12 cellular contexts compared by ENCODE assay signal in the genomic region with DNA sequence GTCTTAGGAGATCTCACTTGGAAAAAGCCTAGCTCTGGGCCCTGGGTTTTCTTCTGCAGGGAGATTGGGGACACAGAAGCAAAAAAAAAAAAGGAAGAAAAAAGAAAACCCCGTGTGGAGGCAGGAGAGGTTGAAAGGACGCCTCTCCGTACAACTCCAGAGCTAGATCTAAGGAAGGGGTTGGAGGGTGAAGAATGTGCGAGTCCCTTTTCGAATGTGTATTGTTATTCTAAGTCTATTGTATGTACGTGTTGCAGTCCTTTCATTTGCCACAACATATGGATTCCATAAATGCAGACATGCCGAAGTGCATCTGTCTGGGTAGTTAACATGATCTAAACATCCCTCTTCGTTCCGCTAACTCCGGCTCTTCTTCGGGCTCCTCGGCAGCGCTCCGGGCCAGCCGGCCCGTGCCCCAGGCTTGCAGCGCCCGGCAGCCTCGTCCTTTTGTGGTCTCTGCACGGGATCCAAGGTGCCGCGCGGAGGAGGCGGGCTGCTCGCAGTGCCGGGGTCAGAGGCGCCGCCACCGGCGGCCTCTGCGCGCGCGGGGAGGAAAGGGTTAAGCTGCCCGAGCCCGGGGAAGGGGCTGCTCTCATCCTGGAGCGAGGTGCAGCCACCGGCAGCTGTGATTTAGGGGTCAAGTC. TPM values are rescaled to one million over a fixed set of nuclear protein-coding genes. Genes with fewer than 3 reads are reported as not detected.
DNase-seq lines count a peak whose midpoint lies in the region; ATAC-seq and TF ChIP-seq lines count a peak whose summit lies in the region.
"Had no signal": no experiment of that assay in that cellular context is flagged by ENCODE, and none has a peak within 500 bp of the region (broad histone marks: within the 10 kb centered on the region; RNA-seq: fewer than 3 reads in every experiment).

No MANE protein-coding gene starts in this region.

- H3K4me3 Mint-ChIP-seq in activated naive CD4-positive, alpha-beta T cell treated with anti-CD3 and anti-CD28 coated beads for 36 hours, result peak overlapping the region; percentile 15
- peak overlapping the region; percentile 40 for H3K4me3 Mint-ChIP-seq in dendritic cell treated with granulocyte-macrophage colony-stimulating factor and Interleukin-4, amounts not matched to agents 40 ng/mL and 50 ng/mL, for 4 days

- H3K36me3 ChIP-seq in mesodermal cell (ENCODE audit: control insufficient read depth, insufficient read depth, low read length), result no peaks in the 10 kb centered on the region
- no peaks in the 10 kb centered on the region for H3K36me3 ChIP-seq in tibial artery

- CTCF ChIA-PET in activated naive CD4-positive, alpha-beta T cell treated with anti-CD3 and anti-CD28 coated beads for 36 hours (lab: Charles Lee), result no interaction called here

- no peaks in the 10 kb centered on the region for H3K27me3 ChIP-seq in tibial artery

- TF ChIP-seq CTCF in tibial artery (IDR thresholded peaks at IDR 0.05), result no peak

- no peak for ATAC-seq in GM18520 (IDR thresholded peaks at IDR 0.05; ENCODE audit: unreplicated experiment)
- ATAC-seq: A549 had no signal

- H3K36me3 Mint-ChIP-seq in activated naive CD4-positive, alpha-beta T cell treated with anti-CD3 and anti-CD28 coated beads for 36 hours (ENCODE audit: low read depth), result no peaks in the 10 kb centered on the region
- peaks cover 10% of the 10 kb centered on the region for H3K36me3 Mint-ChIP-seq in dendritic cell treated with granulocyte-macrophage colony-stimulating factor and Interleukin-4, amounts not matched to agents 40 ng/mL and 50 ng/mL, for 4 days (ENCODE audit: low read depth)

- H3K9me3 ChIP-seq in mesodermal cell (ENCODE audit: control insufficient read depth, low read length) (no peaks in the 10 kb centered on the region), tibial artery (no peaks in the 10 kb centered on the region)
- H3K9me3 ChIP-seq: A549 had no signal

- no peak overlapping the region for H3K27ac Mint-ChIP-seq in activated naive CD4-positive, alpha-beta T cell treated with anti-CD3 and anti-CD28 coated beads for 36 hours
- H3K27ac Mint-ChIP-seq in dendritic cell treated with granulocyte-macrophage colony-stimulating factor and Interleukin-4, amounts not matched to agents 40 ng/mL and 50 ng/mL, for 4 days, result no peak overlapping the region

- DNase-seq in activated naive CD4-positive, alpha-beta T cell treated with anti-CD3 and anti-CD28 coated beads for 36 hours, result no peak
- no peak for DNase-seq in activated naive CD4-positive, alpha-beta T cell (lab: John Stamatoyannopoulos, UW)
- DNase-seq in tibial artery, result peak in 1 of 2 donors; percentile 70
- DNase-seq in activated CD4-positive, CD25-positive, alpha-beta regulatory T cell treated with anti-CD3 and anti-CD28 coated beads, Interleukin-2, amount 50 U/mL, for 72 hours, result no peak
- no peak for DNase-seq in Ammon's horn (ENCODE audit: low spot score)
- DNase-seq: cortex of kidney, HCEC 1CT, occipital lobe had no signal

- peaks cover 23% of the 10 kb centered on the region for H3K4me1 Mint-ChIP-seq in activated naive CD4-positive, alpha-beta T cell treated with anti-CD3 and anti-CD28 coated beads for 36 hours (ENCODE audit: low read depth)
- H3K4me1 Mint-ChIP-seq in dendritic cell treated with granulocyte-macrophage colony-stimulating factor and Interleukin-4, amounts not matched to agents 40 ng/mL and 50 ng/mL, for 4 days (ENCODE audit: low read depth), result peaks cover 74% of the 10 kb centered on the region

- no peaks in the 10 kb centered on the region for H3K9me3 Mint-ChIP-seq in activated naive CD4-positive, alpha-beta T cell treated with anti-CD3 and anti-CD28 coated beads for 36 hours
- H3K9me3 Mint-ChIP-seq in dendritic cell treated with granulocyte-macrophage colony-stimulating factor and Interleukin-4, amounts not matched to agents 40 ng/mL and 50 ng/mL, for 4 days, result no peaks in the 10 kb centered on the region

- peaks cover 65% of the 10 kb centered on the region for H3K27me3 Mint-ChIP-seq in activated naive CD4-positive, alpha-beta T cell treated with anti-CD3 and anti-CD28 coated beads for 36 hours (ENCODE audit: low read depth)
- H3K27me3 Mint-ChIP-seq in dendritic cell treated with granulocyte-macrophage colony-stimulating factor and Interleukin-4, amounts not matched to agents 40 ng/mL and 50 ng/mL, for 4 days, result peaks cover 60% of the 10 kb centered on the region

- 0 to 1% methylated on average over 23 to 33 of the region's 38 CpGs for WGBS in mesodermal cell (ENCODE audit: insufficient coverage in 2 of 2), 2 experiments

- intact Hi-C loops in activated naive CD4-positive, alpha-beta T cell treated with anti-CD3 and anti-CD28 coated beads for 36 hours (cut with micrococcal nuclease), result loop anchor here (5.0 kb wide), 1 partner anchor 395 kb away; no protein-coding TSS in a partner anchor
- intact Hi-C loops in dendritic cell treated with granulocyte-macrophage colony-stimulating factor and Interleukin-4, amounts not matched to agents 40 ng/mL and 50 ng/mL, for 4 days (cut with micrococcal nuclease), result no loop called here
- intact Hi-C loops in tibial artery (cut with DNase I; ENCODE audit: low total_unique reads), result loop anchor here (10.0 kb wide), 1 partner anchor 278 kb away; no protein-coding TSS in a partner anchor

- H3K27ac ChIP-seq in mesodermal cell (ENCODE audit: low read depth, low read length, severe bottlenecking) (no peak overlapping the region), tibial artery (peak overlapping the region; percentile 99)

- peaks cover 33% of the 10 kb centered on the region for H3K4me1 ChIP-seq in mesodermal cell (ENCODE audit: control insufficient read depth, insufficient read depth, low read length, poor library complexity, severe bottlenecking)
- peaks cover 4 to 45% (median 34%) of the 10 kb centered on the region in 4 donors for H3K4me1 ChIP-seq in tibial artery

- H3K4me3 ChIP-seq in mesodermal cell (ENCODE audit: extremely low read depth, insufficient read depth, low read length, poor library complexity, severe bottlenecking) (peak overlapping the region; percentile 6), tibial artery (peak overlapping the region; percentile 84 to 88)
- H3K4me3 ChIP-seq: A549 had no signal

RNA-seq across cellular contexts. Expression of gene ZFHX3, which starts 14.8 kb away (rescaled TPM):
- total RNA-seq in activated naive CD4-positive, alpha-beta T cell treated with anti-CD3 and anti-CD28 coated beads for 36 hours, result under 1 TPM; 0.44 to 0.72 TPM
- polyA plus RNA-seq in mesodermal cell (2013, experiment 1 of 2), result 5.9 TPM
- polyA plus RNA-seq in mesodermal cell (2013, experiment 2 of 2), result 4.4 TPM
